31 cellular contexts compared by ENCODE assay signal in the genomic region with DNA sequence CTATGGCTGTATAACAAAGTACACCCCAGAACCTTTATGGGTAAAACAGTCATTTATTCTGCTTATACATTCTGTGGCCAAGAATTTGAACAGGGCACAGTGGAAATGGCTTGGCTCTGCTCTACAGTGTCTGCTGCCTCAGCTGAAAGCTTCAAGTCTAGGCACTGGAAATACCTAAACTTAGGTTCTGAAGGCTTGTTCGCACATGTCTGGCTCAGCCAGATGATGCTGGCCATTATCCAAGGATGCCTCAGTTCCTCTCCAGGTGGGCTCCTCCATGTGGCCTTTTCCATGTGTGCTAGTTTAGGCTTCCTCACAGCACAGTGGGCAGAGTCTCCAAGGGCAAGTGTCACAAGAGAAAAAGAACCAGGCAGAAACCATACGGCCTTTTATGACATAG.
"Had no signal": no experiment of that assay in that cellular context is flagged by ENCODE, and none has a peak within 500 bp of the region (broad histone marks: within the 10 kb centered on the region; RNA-seq: fewer than 3 reads in every experiment).

No MANE protein-coding gene starts in this region.

- H3K9me3 Mint-ChIP-seq: activated CD4-positive, alpha-beta memory T cell treated with anti-CD3 and anti-CD28 coated beads for 36 hours; activated T-cell treated with anti-CD3 and anti-CD28 coated beads, Interleukin-2, amount 50 U/mL, for 24 hours; dendritic cell treated with granulocyte-macrophage colony-stimulating factor and Interleukin-4, amounts not matched to agents 40 ng/mL and 50 ng/mL, for 4 days; memory B cell; naive thymus-derived CD4-positive, alpha-beta T cell; stimulated activated effector memory CD8-positive, alpha-beta T cell treated with anti-CD3 and anti-CD28 coated beads, Interleukin-12 subunit alpha, Interleukin-12 subunit beta, amount 100 ng/mL, for 72 hours; stimulated activated naive CD8-positive, alpha-beta T cell treated with anti-CD3 and anti-CD28 coated beads, Interleukin-15, amount 100 ng/mL, for 72 hours; T-helper 1 cell treated with Interleukin-12 subunit alpha and Interleukin-12 subunit beta and Interleukin-4 antibody, amounts not matched to agents 30 μg/mL and 1 μg/mL, for 36 hours had no signal

- DNase-seq: activated CD4-positive, alpha-beta memory T cell treated with anti-CD3 and anti-CD28 coated beads for 36 hours; activated CD4-positive, alpha-beta T cell treated with anti-CD3 and anti-CD28 coated beads for 48 hours; activated CD8-positive, alpha-beta memory T cell treated with anti-CD3 and anti-CD28 coated beads, Interleukin-2, amount 50 U/mL, for 48 hours; activated gamma-delta T cell; activated naive CD4-positive, alpha-beta T cell treated with anti-CD3 and anti-CD28 coated beads, Interleukin-2, amount 50 U/mL, for 16 hours; activated T-cell treated with anti-CD3 and anti-CD28 coated beads, Interleukin-2, amount 50 U/mL, for 24 hours; amniotic stem cell; brain microvascular endothelial cell; central memory CD4-positive, alpha-beta T cell; erythroblast; hippocampal formation; kidney; midbrain; naive thymus-derived CD4-positive, alpha-beta T cell; retina; stimulated activated CD4-positive, alpha-beta T cell treated with anti-CD3 and anti-CD28 coated beads, Interleukin-4, amount 100 ng/mL, for 24 hours; stimulated activated naive CD8-positive, alpha-beta T cell treated with anti-CD3 and anti-CD28 coated beads, Interleukin-15, amount 100 ng/mL, for 72 hours; T-helper 9 cell had no signal

- H3K27me3 ChIP-seq: brain microvascular endothelial cell, pancreas, upper lobe of left lung, vagina had no signal

- H3K9me3 ChIP-seq: pancreas, prostate gland, upper lobe of left lung, vagina had no signal

- H3K4me3 Mint-ChIP-seq: activated CD4-positive, alpha-beta memory T cell treated with anti-CD3 and anti-CD28 coated beads for 36 hours; activated T-cell treated with anti-CD3 and anti-CD28 coated beads, Interleukin-2, amount 50 U/mL, for 24 hours; dendritic cell treated with granulocyte-macrophage colony-stimulating factor and Interleukin-4, amounts not matched to agents 40 ng/mL and 50 ng/mL, for 4 days; memory B cell; naive thymus-derived CD4-positive, alpha-beta T cell; stimulated activated effector memory CD8-positive, alpha-beta T cell treated with anti-CD3 and anti-CD28 coated beads, Interleukin-12 subunit alpha, Interleukin-12 subunit beta, amount 100 ng/mL, for 72 hours; stimulated activated naive CD8-positive, alpha-beta T cell treated with anti-CD3 and anti-CD28 coated beads, Interleukin-15, amount 100 ng/mL, for 72 hours; T-helper 1 cell treated with Interleukin-12 subunit alpha and Interleukin-12 subunit beta and Interleukin-4 antibody, amounts not matched to agents 30 μg/mL and 1 μg/mL, for 36 hours had no signal

- FAIRE-seq: astrocyte, endometrium, kidney, pancreas, TTC549 had no signal

- H3K27ac Mint-ChIP-seq: activated CD4-positive, alpha-beta memory T cell treated with anti-CD3 and anti-CD28 coated beads for 36 hours; activated T-cell treated with anti-CD3 and anti-CD28 coated beads, Interleukin-2, amount 50 U/mL, for 24 hours; dendritic cell treated with granulocyte-macrophage colony-stimulating factor and Interleukin-4, amounts not matched to agents 40 ng/mL and 50 ng/mL, for 4 days; memory B cell; stimulated activated effector memory CD8-positive, alpha-beta T cell treated with anti-CD3 and anti-CD28 coated beads, Interleukin-12 subunit alpha, Interleukin-12 subunit beta, amount 100 ng/mL, for 72 hours; T-helper 1 cell treated with Interleukin-12 subunit alpha and Interleukin-12 subunit beta and Interleukin-4 antibody, amounts not matched to agents 30 μg/mL and 1 μg/mL, for 36 hours had no signal

- H3K36me3 ChIP-seq: prostate gland had no signal

- H3K4me1 Mint-ChIP-seq: memory B cell; stimulated activated effector memory CD8-positive, alpha-beta T cell treated with anti-CD3 and anti-CD28 coated beads, Interleukin-12 subunit alpha, Interleukin-12 subunit beta, amount 100 ng/mL, for 72 hours had no signal

- H3K4me3 ChIP-seq: pancreas, prostate gland, skin epidermis, upper lobe of left lung, vagina had no signal

- H3K27me3 Mint-ChIP-seq: activated CD4-positive, alpha-beta memory T cell treated with anti-CD3 and anti-CD28 coated beads for 36 hours; activated T-cell treated with anti-CD3 and anti-CD28 coated beads, Interleukin-2, amount 50 U/mL, for 24 hours; dendritic cell treated with granulocyte-macrophage colony-stimulating factor and Interleukin-4, amounts not matched to agents 40 ng/mL and 50 ng/mL, for 4 days; memory B cell; naive thymus-derived CD4-positive, alpha-beta T cell; stimulated activated naive CD8-positive, alpha-beta T cell treated with anti-CD3 and anti-CD28 coated beads, Interleukin-15, amount 100 ng/mL, for 72 hours had no signal

- H3K27ac ChIP-seq: brain microvascular endothelial cell, pancreas, prostate gland, skin epidermis, upper lobe of left lung, vagina, VCaP had no signal

- H3K4me1 ChIP-seq: pancreas, prostate gland, upper lobe of left lung, vagina had no signal
